Comparison of ENCODE assay signal across 8 cellular contexts in the genomic region with DNA sequence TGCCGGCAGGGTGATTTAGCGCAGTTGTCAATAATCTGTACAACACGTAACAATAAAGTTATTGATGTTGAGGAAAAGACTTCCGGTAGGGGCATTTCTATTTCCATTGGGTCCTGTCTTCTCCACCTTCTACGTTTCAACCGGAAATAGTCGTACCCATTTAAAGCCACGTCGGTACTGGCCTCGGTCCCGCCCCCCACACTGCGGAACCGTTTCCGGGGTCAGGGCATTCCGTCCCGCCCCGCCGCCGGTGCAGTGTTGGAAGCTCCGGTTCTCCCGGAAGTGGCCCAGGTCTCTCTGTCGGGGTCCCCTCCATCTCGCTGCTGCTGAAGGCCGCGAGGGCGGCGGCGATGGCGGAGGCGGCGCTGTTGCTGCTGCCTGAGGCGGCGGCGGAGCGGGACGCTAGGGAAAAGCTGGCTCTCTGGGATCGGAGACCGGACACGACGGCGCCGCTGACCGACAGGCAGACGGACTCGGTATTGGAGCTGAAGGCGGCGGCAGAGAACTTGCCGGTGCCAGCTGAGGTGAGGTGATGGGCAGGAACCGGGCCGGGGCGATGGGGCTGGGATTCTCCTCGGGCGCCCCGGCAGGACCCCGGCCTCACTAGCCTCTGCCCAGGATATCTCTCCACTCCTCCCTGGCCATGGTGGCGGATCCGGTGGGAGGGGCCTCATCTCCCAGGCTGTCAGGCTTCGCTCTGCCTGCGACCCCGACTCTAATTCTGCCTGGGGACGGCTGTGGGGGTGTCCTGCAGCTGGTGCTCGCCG. TPM values are rescaled to one million over a fixed set of nuclear protein-coding genes. Genes with fewer than 3 reads are reported as not detected.
DNase-seq lines count a peak whose midpoint lies in the region; ATAC-seq and TF ChIP-seq lines count a peak whose summit lies in the region.

Gene COG3 (plus strand): TSS at position 253 of the 767 bp plus-strand sequence. CDS start 98 bp downstream, at position 351.

- peak within 1 kb of the TSS; percentile 94 for H3K4me2 ChIP-seq in BLaER1

- H3K27ac ChIP-seq in BLaER1 (peak within 1 kb of the TSS; percentile 91), colonic mucosa (peak within 1 kb of the TSS; percentile 97)

- H3K9ac ChIP-seq in BLaER1 (peak within 1 kb of the TSS; percentile 88), colonic mucosa (ENCODE audit: low read depth in 2 of 2, low read length in 2 of 2) (peak within 1 kb of the TSS; percentile 97 to 99)

- ATAC-seq in GM19324 (IDR thresholded peaks at IDR 0.05; ENCODE audit: low FRiP score, unreplicated experiment) = peak; percentile 94
- ATAC-seq in HG03469 (IDR thresholded peaks at IDR 0.05; ENCODE audit: unreplicated experiment) = peak; percentile 76

- peaks cover 4% of the 10 kb centered on the region; the same call in 1 of the 2 replicates for H3K9me3 ChIP-seq in BLaER1
- H3K9me3 ChIP-seq in colonic mucosa = no peaks in the 10 kb centered on the region

- peak within 1 kb of the TSS; percentile 91 for H3K4me3 Mint-ChIP-seq in activated CD4-positive, alpha-beta T cell treated with anti-CD3 and anti-CD28 coated beads, Interleukin-2, amount 10 ng/mL, durations not matched to agents 24 days and 14 days

- DNase-seq in NCI-H526 treated with DMSO at 0.1 percent for 48 hours (lab: John Stamatoyannopoulos, UW) = peak; percentile 99
- DNase-seq in activated CD4-positive, alpha-beta T cell treated with anti-CD3 and anti-CD28 coated beads, Interleukin-2, amount 10 ng/mL, durations not matched to agents 24 days and 14 days = peak; percentile 99
- peak; percentile 97 for DNase-seq in colonic mucosa
- DNase-seq in kidney tubule cell (ENCODE audit: low spot score) = peak; percentile 99
- peak; percentile 83 to 96 (median 90) for DNase-seq in stimulated activated CD4-positive, alpha-beta T cell treated with anti-CD3 and anti-CD28 coated beads, Interleukin-1b, Interleukin-23, amount 100 ng/mL, for 24 hours (ENCODE audit: low read depth in 4 of 4, low spot score in 1 of 4)

- peak; percentile 49 for TF ChIP-seq CTCF in colonic mucosa (IDR thresholded peaks at IDR 0.05)

- H3K36me3 ChIP-seq in BLaER1 (peaks cover 9% of the 10 kb centered on the region; the same call in 1 of the 2 replicates), colonic mucosa (no peaks in the 10 kb centered on the region)

- H3K4me1 ChIP-seq in BLaER1 (peaks cover 30% of the 10 kb centered on the region), colonic mucosa (peaks cover 16% of the 10 kb centered on the region)

- intact Hi-C loops in activated CD4-positive, alpha-beta T cell treated with anti-CD3 and anti-CD28 coated beads, Interleukin-2, amount 10 ng/mL, durations not matched to agents 24 days and 14 days (cut with micrococcal nuclease) = loop anchor here (1.0 to 2.0 kb wide), 5 partner anchors 24 to 124 kb away; partner anchors contain the start of genes SLC25A30 and TPT1
- intact Hi-C loops in colonic mucosa (cut with DNase I) = loop anchor here (5.0 kb wide), 1 partner anchor 48 kb away; the partner anchor contains the start of gene SLC25A30

- H3K27me3 ChIP-seq in BLaER1 = no peaks in the 10 kb centered on the region
- H3K27me3 ChIP-seq in colonic mucosa = no peaks in the 10 kb centered on the region

- H3K4me3 ChIP-seq in BLaER1 (peak within 1 kb of the TSS; percentile 87), colonic mucosa (peak within 1 kb of the TSS; percentile 99)

- peaks cover 37% of the 10 kb centered on the region for H3K4me1 Mint-ChIP-seq in activated CD4-positive, alpha-beta T cell treated with anti-CD3 and anti-CD28 coated beads, Interleukin-2, amount 10 ng/mL, durations not matched to agents 24 days and 14 days

- peaks cover 2% of the 10 kb centered on the region for H3K27me3 Mint-ChIP-seq in activated CD4-positive, alpha-beta T cell treated with anti-CD3 and anti-CD28 coated beads, Interleukin-2, amount 10 ng/mL, durations not matched to agents 24 days and 14 days

- peaks cover 3% of the 10 kb centered on the region for H3K9me3 Mint-ChIP-seq in activated CD4-positive, alpha-beta T cell treated with anti-CD3 and anti-CD28 coated beads, Interleukin-2, amount 10 ng/mL, durations not matched to agents 24 days and 14 days

- peak within 1 kb of the TSS; percentile 86 for H3K27ac Mint-ChIP-seq in activated CD4-positive, alpha-beta T cell treated with anti-CD3 and anti-CD28 coated beads, Interleukin-2, amount 10 ng/mL, durations not matched to agents 24 days and 14 days

- H3K36me3 Mint-ChIP-seq in activated CD4-positive, alpha-beta T cell treated with anti-CD3 and anti-CD28 coated beads, Interleukin-2, amount 10 ng/mL, durations not matched to agents 24 days and 14 days (ENCODE audit: low read depth) = peaks cover 18% of the 10 kb centered on the region

- peaks cover 45% of the 10 kb centered on the region for H4K20me1 ChIP-seq in BLaER1

RNA-seq across cellular contexts. Expression of gene COG3, which starts in this region (rescaled TPM):
- 20.1 and 20.7 TPM in 2 replicates for total RNA-seq in activated CD4-positive, alpha-beta T cell treated with anti-CD3 and anti-CD28 coated beads, Interleukin-2, amount 10 ng/mL, durations not matched to agents 24 days and 14 days
- total RNA-seq in colonic mucosa = 10 to 100 TPM; 39.0 to 49.8 TPM

Comparison
In these comparisons a context has a peak if more than half of its experiments do, and no peak if none do; other contexts are left out.
1. Peak in every context shown above with its lines: DNase-seq, ATAC-seq, H3K4me3 ChIP-seq and H3K27ac ChIP-seq.